ENCODE assay signal across 1 cellular context in genomic region chr11:103805688-103806009, GRCh38.
TF ChIP-seq lines count a peak whose summit lies in the region.

No MANE protein-coding gene starts in this region.

TF ChIP-seq in IMR-90, 13 proteins besides CTCF, POLR2A, EP300 and RAD21:
- TF ChIP-seq RFX5 (IDR thresholded peaks at IDR 0.05; ENCODE audit: low read depth, low read length), result no peak
- no peak for TF ChIP-seq FOS (IDR thresholded peaks at IDR 0.05; ENCODE audit: low read depth, low read length)
- TF ChIP-seq MXI1 (IDR thresholded peaks at IDR 0.05; ENCODE audit: borderline replicate concordance, low read depth, low read length), result no peak
